Comparison of ENCODE assay signal across 1 cellular context in genomic region chr15:31321418-31321817, GRCh38.
TF ChIP-seq lines count a peak whose summit lies in the region.

No MANE protein-coding gene starts in this region.

TF ChIP-seq in HepG2, 621 proteins besides CTCF, POLR2A, EP300 and RAD21 (continued from another document):
- TF ChIP-seq CEBPG (CRISPR knock-in tag; IDR thresholded peaks at IDR 0.05): no peak
